Comparison of ENCODE assay signal across 8 cellular contexts in the genomic region with DNA sequence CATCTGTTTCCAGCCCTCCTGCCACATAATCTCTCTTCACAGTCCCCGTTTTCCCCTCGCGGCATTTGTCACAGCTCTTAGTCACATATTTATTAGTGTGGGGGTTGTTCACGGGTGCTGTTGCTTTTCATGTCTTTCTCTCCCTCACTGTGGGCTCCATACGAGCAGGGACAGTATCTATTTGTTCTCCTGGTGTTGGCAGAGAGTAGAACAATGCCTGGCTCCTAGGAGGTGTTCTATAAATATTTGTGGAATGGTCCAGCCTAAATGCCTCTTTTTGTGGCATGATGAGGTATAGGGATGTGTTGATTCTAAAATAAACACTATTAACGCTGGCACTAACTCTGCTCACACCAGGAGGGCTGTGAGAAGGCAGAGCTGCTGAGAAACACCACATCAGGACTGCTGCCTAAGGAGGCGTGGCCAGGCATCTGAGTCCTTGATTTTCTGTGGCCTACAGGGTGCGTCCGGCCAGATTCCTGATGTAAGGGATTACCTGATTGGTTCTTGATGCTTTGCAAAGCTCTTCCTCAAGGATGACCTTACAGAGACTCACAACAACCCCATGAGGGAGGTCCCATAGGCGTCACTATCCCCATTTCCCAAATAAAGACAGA.
A peak's percentile ranks its signal among the peaks of the same experiment; 100 is the strongest.
DNase-seq lines count a peak whose midpoint lies in the region; ATAC-seq and TF ChIP-seq lines count a peak whose summit lies in the region.

No MANE protein-coding gene starts in this region.

- H3K4me3 Mint-ChIP-seq in natural killer cell treated with Interleukin-12 subunit alpha and Interleukin-12 subunit beta and Interleukin-15 and Interleukin-18, amount 100 ng/mL, for 72 hours = no peak overlapping the region
- no peak overlapping the region for H3K4me3 Mint-ChIP-seq in activated CD4-positive, alpha-beta T cell treated with anti-CD3 and anti-CD28 coated beads, Interleukin-2, amount 10 ng/mL, durations not matched to agents 7 days and 5 days

- peak overlapping the region; percentile 8 for H2AFZ ChIP-seq in parathyroid adenoma

- no peaks in the 10 kb centered on the region for H3K27me3 ChIP-seq in dorsolateral prefrontal cortex
- H3K27me3 ChIP-seq in parathyroid adenoma (ENCODE audit: control insufficient read depth, insufficient read depth, low read length) = no peaks in the 10 kb centered on the region
- H3K27me3 ChIP-seq in esophagus squamous epithelium = no peaks in the 10 kb centered on the region

- intact Hi-C loops in dorsolateral prefrontal cortex (cut with DNase I) (loop anchor here in 1 of 2 donors (10.0 kb wide), 2 partner anchors 133 to 273 kb away; no protein-coding TSS in a partner anchor), esophagus squamous epithelium (cut with DNase I) (no loop called here)

- no peak overlapping the region for H3K27ac Mint-ChIP-seq in natural killer cell treated with Interleukin-12 subunit alpha and Interleukin-12 subunit beta and Interleukin-15 and Interleukin-18, amount 100 ng/mL, for 72 hours
- H3K27ac Mint-ChIP-seq in activated CD4-positive, alpha-beta T cell treated with anti-CD3 and anti-CD28 coated beads, Interleukin-2, amount 10 ng/mL, durations not matched to agents 7 days and 5 days = no peak overlapping the region

- no peaks in the 10 kb centered on the region for H3K9me3 Mint-ChIP-seq in natural killer cell treated with Interleukin-12 subunit alpha and Interleukin-12 subunit beta and Interleukin-15 and Interleukin-18, amount 100 ng/mL, for 72 hours
- H3K9me3 Mint-ChIP-seq in activated CD4-positive, alpha-beta T cell treated with anti-CD3 and anti-CD28 coated beads, Interleukin-2, amount 10 ng/mL, durations not matched to agents 7 days and 5 days = peaks cover 8% of the 10 kb centered on the region

- H3K4me3 ChIP-seq in dorsolateral prefrontal cortex (peak overlapping the region in 27 of 59 donors; percentile 4 to 57 (median 26)), parathyroid adenoma (ENCODE audit: low read depth, low read length) (no peak overlapping the region), esophagus squamous epithelium (no peak overlapping the region)

- no peaks in the 10 kb centered on the region for H3K36me3 Mint-ChIP-seq in natural killer cell treated with Interleukin-12 subunit alpha and Interleukin-12 subunit beta and Interleukin-15 and Interleukin-18, amount 100 ng/mL, for 72 hours
- H3K36me3 Mint-ChIP-seq in activated CD4-positive, alpha-beta T cell treated with anti-CD3 and anti-CD28 coated beads, Interleukin-2, amount 10 ng/mL, durations not matched to agents 7 days and 5 days (ENCODE audit: low read depth) = no peaks in the 10 kb centered on the region

- WGBS in esophagus squamous epithelium, 2 donors = 41 to 54% methylated on average over 9 of the region's 10 CpGs

- H3K4me1 ChIP-seq in parathyroid adenoma (no peaks in the 10 kb centered on the region), esophagus squamous epithelium (peaks cover 0 to 6% (median 0%) of the 10 kb centered on the region in 3 donors)

- peak in 6 of 56 donors; percentile 10 to 34 (median 18) for TF ChIP-seq CTCF in dorsolateral prefrontal cortex (IDR thresholded peaks at IDR 0.05 in 54 of 56, conservative IDR thresholded peaks at IDR 0.05 in 2 of 56; ENCODE audit: low read depth in 1 of 56, partially characterized antibody in 56 of 56)
- TF ChIP-seq CTCF in parathyroid adenoma (IDR thresholded peaks at IDR 0.05) = no peak
- TF ChIP-seq CTCF in esophagus squamous epithelium (IDR thresholded peaks at IDR 0.05) = no peak

- peaks cover 28 to 33% of the 10 kb centered on the region in 2 donors for H3K27me3 Mint-ChIP-seq in natural killer cell treated with Interleukin-12 subunit alpha and Interleukin-12 subunit beta and Interleukin-15 and Interleukin-18, amount 100 ng/mL, for 72 hours
- H3K27me3 Mint-ChIP-seq in activated CD4-positive, alpha-beta T cell treated with anti-CD3 and anti-CD28 coated beads, Interleukin-2, amount 10 ng/mL, durations not matched to agents 7 days and 5 days = peaks cover 7% of the 10 kb centered on the region

- no peak overlapping the region for H3K9ac ChIP-seq in parathyroid adenoma

- H3K9me3 ChIP-seq in parathyroid adenoma (ENCODE audit: control insufficient read depth, low read length) = no peaks in the 10 kb centered on the region
- H3K9me3 ChIP-seq in esophagus squamous epithelium = no peaks in the 10 kb centered on the region

- H3K79me2 ChIP-seq in parathyroid adenoma = no peaks in the 10 kb centered on the region

- no peak for TF ChIP-seq POLR2A in esophagus squamous epithelium (IDR thresholded peaks at IDR 0.05)

- POLR2A ChIA-PET in activated CD4-positive, alpha-beta T cell treated with anti-CD3 and anti-CD28 coated beads, Interleukin-2, amount 10 ng/mL, durations not matched to agents 7 days and 5 days (lab: Charles Lee) = no interaction called here

- peak; percentile 42 for ATAC-seq in GM18861 (IDR thresholded peaks at IDR 0.05; ENCODE audit: unreplicated experiment)
- no peak for ATAC-seq in natural killer cell treated with Interleukin-12 subunit alpha and Interleukin-12 subunit beta and Interleukin-15 and Interleukin-18, amount 100 ng/mL, for 72 hours

- peaks cover 0 to 4% of the 10 kb centered on the region in 2 donors for H3K4me1 Mint-ChIP-seq in natural killer cell treated with Interleukin-12 subunit alpha and Interleukin-12 subunit beta and Interleukin-15 and Interleukin-18, amount 100 ng/mL, for 72 hours (ENCODE audit: low read depth in 2 of 2)
- H3K4me1 Mint-ChIP-seq in activated CD4-positive, alpha-beta T cell treated with anti-CD3 and anti-CD28 coated beads, Interleukin-2, amount 10 ng/mL, durations not matched to agents 7 days and 5 days = no peaks in the 10 kb centered on the region

- CTCF ChIA-PET in activated CD4-positive, alpha-beta T cell treated with anti-CD3 and anti-CD28 coated beads, Interleukin-2, amount 10 ng/mL, durations not matched to agents 7 days and 5 days (lab: Charles Lee) = no interaction called here

- H3K27ac ChIP-seq in dorsolateral prefrontal cortex (peak overlapping the region in 56 of 59 donors; percentile 22 to 88 (median 72)), parathyroid adenoma (no peak overlapping the region), esophagus squamous epithelium (no peak overlapping the region)

- peak; percentile 7 for DNase-seq in NCI-H2171 (lab: John Stamatoyannopoulos, UW)
- DNase-seq in dorsolateral prefrontal cortex = peak; percentile 41 to 79 (median 64)
- DNase-seq in natural killer cell treated with Interleukin-12 subunit alpha and Interleukin-12 subunit beta and Interleukin-15 and Interleukin-18, amount 100 ng/mL, for 72 hours (ENCODE audit: low spot score) = no peak
- no peak for DNase-seq in activated CD4-positive, alpha-beta T cell treated with anti-CD3 and anti-CD28 coated beads, Interleukin-2, amount 10 ng/mL, durations not matched to agents 7 days and 5 days
- DNase-seq in activated CD4-positive, CD25-positive, alpha-beta regulatory T cell treated with anti-CD3 and anti-CD28 coated beads, Interleukin-2, amount 50 U/mL, for 72 hours = no peak
- DNase-seq in esophagus squamous epithelium (lab: John Stamatoyannopoulos, UW) = no peak

- H3K36me3 ChIP-seq in parathyroid adenoma (ENCODE audit: control insufficient read depth, insufficient read depth, low read length) = no peaks in the 10 kb centered on the region
- no peaks in the 10 kb centered on the region for H3K36me3 ChIP-seq in esophagus squamous epithelium

- no peak overlapping the region for H3K4me2 ChIP-seq in parathyroid adenoma (ENCODE audit: low read length)

Comparison
In these comparisons a context has a peak if more than half of its experiments do, and no peak if none do; other contexts are left out.
1. DNase-seq: peak in NCI-H2171 (single experiment) and dorsolateral prefrontal cortex (10 of 10); none in natural killer cell treated with Interleukin-12 subunit alpha and Interleukin-12 subunit beta and Interleukin-15 and Interleukin-18, amount 100 ng/mL, for 72 hours (single experiment), activated CD4-positive, alpha-beta T cell treated with anti-CD3 and anti-CD28 coated beads, Interleukin-2, amount 10 ng/mL, durations not matched to agents 7 days and 5 days (single experiment), activated CD4-positive, CD25-positive, alpha-beta regulatory T cell treated with anti-CD3 and anti-CD28 coated beads, Interleukin-2, amount 50 U/mL, for 72 hours (single experiment) and esophagus squamous epithelium (single experiment).
2. H3K27ac ChIP-seq: peak in dorsolateral prefrontal cortex (56 of 59); none in parathyroid adenoma (single experiment) and esophagus squamous epithelium (0 of 4).